Comparison of ENCODE assay signal across 1 cellular context in genomic region chr14:53663709-53664108, GRCh38.
TF ChIP-seq lines count a peak whose summit lies in the region.

No MANE protein-coding gene starts in this region.

TF ChIP-seq in HepG2, 621 proteins besides CTCF, POLR2A, EP300 and RAD21 (continued from another document and continues in another):
- TF ChIP-seq, protein P1, sequence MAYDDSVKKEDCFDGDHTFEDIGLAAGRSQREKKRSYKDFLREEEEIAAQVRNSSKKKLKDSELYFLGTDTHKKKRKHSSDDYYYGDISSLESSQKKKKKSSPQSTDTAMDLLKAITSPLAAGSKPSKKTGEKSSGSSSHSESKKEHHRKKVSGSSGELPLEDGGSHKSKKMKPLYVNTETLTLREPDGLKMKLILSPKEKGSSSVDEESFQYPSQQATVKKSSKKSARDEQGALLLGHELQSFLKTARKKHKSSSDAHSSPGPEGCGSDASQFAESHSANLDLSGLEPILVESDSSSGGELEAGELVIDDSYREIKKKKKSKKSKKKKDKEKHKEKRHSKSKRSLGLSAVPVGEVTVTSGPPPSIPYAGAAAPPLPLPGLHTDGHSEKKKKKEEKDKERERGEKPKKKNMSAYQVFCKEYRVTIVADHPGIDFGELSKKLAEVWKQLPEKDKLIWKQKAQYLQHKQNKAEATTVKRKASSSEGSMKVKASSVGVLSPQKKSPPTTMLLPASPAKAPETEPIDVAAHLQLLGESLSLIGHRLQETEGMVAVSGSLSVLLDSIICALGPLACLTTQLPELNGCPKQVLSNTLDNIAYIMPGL (CRISPR knock-in tag; IDR thresholded peaks at IDR 0.05; ENCODE audit: borderline replicate concordance in 1 of 2, low read depth in 1 of 2): peak; percentile 49 to 53; a peak in 1 of 4 replicates
- TF ChIP-seq RBAK (CRISPR knock-in tag; IDR thresholded peaks at IDR 0.05) (0 out of 2 replicates have a peak, but pooled peaks have one; percentile 55), STAG1 (CRISPR knock-in tag; IDR thresholded peaks at IDR 0.05) (peak; percentile 90), ZNF691 (CRISPR knock-in tag; IDR thresholded peaks at IDR 0.05; ENCODE audit: borderline replicate concordance, low read depth) (0 out of 2 replicates have a peak, but pooled peaks have one; percentile 41), ZFX (CRISPR knock-in tag; IDR thresholded peaks at IDR 0.05; ENCODE audit: low read depth) (0 out of 2 replicates have a peak, but pooled peaks have one; percentile 21), YY1 (IDR thresholded peaks at IDR 0.05; ENCODE audit: insufficient read depth, insufficient replicate concordance, low read depth, low read length) (no peak), NFE2 (CRISPR knock-in tag; IDR thresholded peaks at IDR 0.05) (no peak), SAP130 (CRISPR knock-in tag; IDR thresholded peaks at IDR 0.05; ENCODE audit: low read depth) (peak; percentile 47; the same call in 1 of the 2 replicates), FOSL2 (CRISPR knock-in tag; IDR thresholded peaks at IDR 0.05) (peak; percentile 43; the same call in 1 of the 2 replicates), KDM5B (CRISPR knock-in tag; IDR thresholded peaks at IDR 0.05; ENCODE audit: borderline replicate concordance) (no peak), TEAD2 (CRISPR knock-in tag; IDR thresholded peaks at IDR 0.05) (no peak), ZNF251 (CRISPR knock-in tag; IDR thresholded peaks at IDR 0.05) (no peak), MED13 (CRISPR knock-in tag; IDR thresholded peaks at IDR 0.05) (no peak), ZNF335 (CRISPR knock-in tag; IDR thresholded peaks at IDR 0.05) (no peak), ZSCAN9 (CRISPR knock-in tag; IDR thresholded peaks at IDR 0.05; ENCODE audit: borderline replicate concordance) (0 out of 2 replicates have a peak, but pooled peaks have one; percentile 28), ZNF12 (CRISPR knock-in tag; IDR thresholded peaks at IDR 0.05) (peak; percentile 58; the same call in 1 of the 2 replicates), ZNF615 (CRISPR knock-in tag; IDR thresholded peaks at IDR 0.05; ENCODE audit: borderline replicate concordance) (no peak), ZNF17 (CRISPR knock-in tag; IDR thresholded peaks at IDR 0.05) (no peak), ARID2 (CRISPR knock-in tag; IDR thresholded peaks at IDR 0.05; ENCODE audit: borderline replicate concordance) (no peak), CREB1 (IDR thresholded peaks at IDR 0.05) (no peak), CREB1 (CRISPR knock-in tag; IDR thresholded peaks at IDR 0.05) (no peak), TEAD3 (CRISPR knock-in tag; optimal IDR thresholded peaks at IDR 0.05; ENCODE audit: borderline replicate concordance) (peak; percentile 9), ZNF891 (CRISPR knock-in tag; IDR thresholded peaks at IDR 0.05) (no peak), ZNF567 (CRISPR knock-in tag; IDR thresholded peaks at IDR 0.05; ENCODE audit: borderline replicate concordance) (no peak), ATF1 (CRISPR knock-in tag; IDR thresholded peaks at IDR 0.05) (no peak), ARID5B (CRISPR knock-in tag; IDR thresholded peaks at IDR 0.05) (peak; percentile 16; the same call in 1 of the 2 replicates), ZNF34 (CRISPR knock-in tag; IDR thresholded peaks at IDR 0.05; ENCODE audit: borderline replicate concordance) (no peak), ELF3 (CRISPR knock-in tag; IDR thresholded peaks at IDR 0.05) (no peak), MED1 (CRISPR knock-in tag; IDR thresholded peaks at IDR 0.05) (peak; percentile 45; the same call in 1 of the 2 replicates), ETV5 (CRISPR knock-in tag; IDR thresholded peaks at IDR 0.05; ENCODE audit: borderline replicate concordance) (no peak)
- TF ChIP-seq, protein P2, sequence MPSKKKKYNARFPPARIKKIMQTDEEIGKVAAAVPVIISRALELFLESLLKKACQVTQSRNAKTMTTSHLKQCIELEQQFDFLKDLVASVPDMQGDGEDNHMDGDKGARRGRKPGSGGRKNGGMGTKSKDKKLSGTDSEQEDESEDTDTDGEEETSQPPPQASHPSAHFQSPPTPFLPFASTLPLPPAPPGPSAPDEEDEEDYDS (CRISPR knock-in tag; IDR thresholded peaks at IDR 0.05): peak; percentile 30; the same call in 1 of the 2 replicates
- TF ChIP-seq, protein P3, sequence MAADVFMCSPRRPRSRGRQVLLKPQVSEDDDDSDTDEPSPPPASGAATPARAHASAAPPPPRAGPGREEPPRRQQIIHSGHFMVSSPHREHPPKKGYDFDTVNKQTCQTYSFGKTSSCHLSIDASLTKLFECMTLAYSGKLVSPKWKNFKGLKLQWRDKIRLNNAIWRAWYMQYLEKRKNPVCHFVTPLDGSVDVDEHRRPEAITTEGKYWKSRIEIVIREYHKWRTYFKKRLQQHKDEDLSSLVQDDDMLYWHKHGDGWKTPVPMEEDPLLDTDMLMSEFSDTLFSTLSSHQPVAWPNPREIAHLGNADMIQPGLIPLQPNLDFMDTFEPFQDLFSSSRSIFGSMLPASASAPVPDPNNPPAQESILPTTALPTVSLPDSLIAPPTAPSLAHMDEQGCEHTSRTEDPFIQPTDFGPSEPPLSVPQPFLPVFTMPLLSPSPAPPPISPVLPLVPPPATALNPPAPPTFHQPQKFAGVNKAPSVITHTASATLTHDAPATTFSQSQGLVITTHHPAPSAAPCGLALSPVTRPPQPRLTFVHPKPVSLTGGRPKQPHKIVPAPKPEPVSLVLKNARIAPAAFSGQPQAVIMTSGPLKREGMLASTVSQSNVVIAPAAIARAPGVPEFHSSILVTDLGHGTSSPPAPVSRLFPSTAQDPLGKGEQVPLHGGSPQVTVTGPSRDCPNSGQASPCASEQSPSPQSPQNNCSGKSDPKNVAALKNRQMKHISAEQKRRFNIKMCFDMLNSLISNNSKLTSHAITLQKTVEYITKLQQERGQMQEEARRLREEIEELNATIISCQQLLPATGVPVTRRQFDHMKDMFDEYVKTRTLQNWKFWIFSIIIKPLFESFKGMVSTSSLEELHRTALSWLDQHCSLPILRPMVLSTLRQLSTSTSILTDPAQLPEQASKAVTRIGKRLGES (CRISPR knock-in tag; IDR thresholded peaks at IDR 0.05; ENCODE audit: borderline replicate concordance): peak; percentile 25; the same call in 1 of the 2 replicates
- TF ChIP-seq, protein P4, sequence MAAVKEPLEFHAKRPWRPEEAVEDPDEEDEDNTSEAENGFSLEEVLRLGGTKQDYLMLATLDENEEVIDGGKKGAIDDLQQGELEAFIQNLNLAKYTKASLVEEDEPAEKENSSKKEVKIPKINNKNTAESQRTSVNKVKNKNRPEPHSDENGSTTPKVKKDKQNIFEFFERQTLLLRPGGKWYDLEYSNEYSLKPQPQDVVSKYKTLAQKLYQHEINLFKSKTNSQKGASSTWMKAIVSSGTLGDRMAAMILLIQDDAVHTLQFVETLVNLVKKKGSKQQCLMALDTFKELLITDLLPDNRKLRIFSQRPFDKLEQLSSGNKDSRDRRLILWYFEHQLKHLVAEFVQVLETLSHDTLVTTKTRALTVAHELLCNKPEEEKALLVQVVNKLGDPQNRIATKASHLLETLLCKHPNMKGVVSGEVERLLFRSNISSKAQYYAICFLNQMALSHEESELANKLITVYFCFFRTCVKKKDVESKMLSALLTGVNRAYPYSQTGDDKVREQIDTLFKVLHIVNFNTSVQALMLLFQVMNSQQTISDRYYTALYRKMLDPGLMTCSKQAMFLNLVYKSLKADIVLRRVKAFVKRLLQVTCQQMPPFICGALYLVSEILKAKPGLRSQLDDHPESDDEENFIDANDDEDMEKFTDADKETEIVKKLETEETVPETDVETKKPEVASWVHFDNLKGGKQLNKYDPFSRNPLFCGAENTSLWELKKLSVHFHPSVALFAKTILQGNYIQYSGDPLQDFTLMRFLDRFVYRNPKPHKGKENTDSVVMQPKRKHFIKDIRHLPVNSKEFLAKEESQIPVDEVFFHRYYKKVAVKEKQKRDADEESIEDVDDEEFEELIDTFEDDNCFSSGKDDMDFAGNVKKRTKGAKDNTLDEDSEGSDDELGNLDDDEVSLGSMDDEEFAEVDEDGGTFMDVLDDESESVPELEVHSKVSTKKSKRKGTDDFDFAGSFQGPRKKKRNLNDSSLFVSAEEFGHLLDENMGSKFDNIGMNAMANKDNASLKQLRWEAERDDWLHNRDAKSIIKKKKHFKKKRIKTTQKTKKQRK (IDR thresholded peaks at IDR 0.05; ENCODE audit: low read length): no peak
- TF ChIP-seq, protein P5, sequence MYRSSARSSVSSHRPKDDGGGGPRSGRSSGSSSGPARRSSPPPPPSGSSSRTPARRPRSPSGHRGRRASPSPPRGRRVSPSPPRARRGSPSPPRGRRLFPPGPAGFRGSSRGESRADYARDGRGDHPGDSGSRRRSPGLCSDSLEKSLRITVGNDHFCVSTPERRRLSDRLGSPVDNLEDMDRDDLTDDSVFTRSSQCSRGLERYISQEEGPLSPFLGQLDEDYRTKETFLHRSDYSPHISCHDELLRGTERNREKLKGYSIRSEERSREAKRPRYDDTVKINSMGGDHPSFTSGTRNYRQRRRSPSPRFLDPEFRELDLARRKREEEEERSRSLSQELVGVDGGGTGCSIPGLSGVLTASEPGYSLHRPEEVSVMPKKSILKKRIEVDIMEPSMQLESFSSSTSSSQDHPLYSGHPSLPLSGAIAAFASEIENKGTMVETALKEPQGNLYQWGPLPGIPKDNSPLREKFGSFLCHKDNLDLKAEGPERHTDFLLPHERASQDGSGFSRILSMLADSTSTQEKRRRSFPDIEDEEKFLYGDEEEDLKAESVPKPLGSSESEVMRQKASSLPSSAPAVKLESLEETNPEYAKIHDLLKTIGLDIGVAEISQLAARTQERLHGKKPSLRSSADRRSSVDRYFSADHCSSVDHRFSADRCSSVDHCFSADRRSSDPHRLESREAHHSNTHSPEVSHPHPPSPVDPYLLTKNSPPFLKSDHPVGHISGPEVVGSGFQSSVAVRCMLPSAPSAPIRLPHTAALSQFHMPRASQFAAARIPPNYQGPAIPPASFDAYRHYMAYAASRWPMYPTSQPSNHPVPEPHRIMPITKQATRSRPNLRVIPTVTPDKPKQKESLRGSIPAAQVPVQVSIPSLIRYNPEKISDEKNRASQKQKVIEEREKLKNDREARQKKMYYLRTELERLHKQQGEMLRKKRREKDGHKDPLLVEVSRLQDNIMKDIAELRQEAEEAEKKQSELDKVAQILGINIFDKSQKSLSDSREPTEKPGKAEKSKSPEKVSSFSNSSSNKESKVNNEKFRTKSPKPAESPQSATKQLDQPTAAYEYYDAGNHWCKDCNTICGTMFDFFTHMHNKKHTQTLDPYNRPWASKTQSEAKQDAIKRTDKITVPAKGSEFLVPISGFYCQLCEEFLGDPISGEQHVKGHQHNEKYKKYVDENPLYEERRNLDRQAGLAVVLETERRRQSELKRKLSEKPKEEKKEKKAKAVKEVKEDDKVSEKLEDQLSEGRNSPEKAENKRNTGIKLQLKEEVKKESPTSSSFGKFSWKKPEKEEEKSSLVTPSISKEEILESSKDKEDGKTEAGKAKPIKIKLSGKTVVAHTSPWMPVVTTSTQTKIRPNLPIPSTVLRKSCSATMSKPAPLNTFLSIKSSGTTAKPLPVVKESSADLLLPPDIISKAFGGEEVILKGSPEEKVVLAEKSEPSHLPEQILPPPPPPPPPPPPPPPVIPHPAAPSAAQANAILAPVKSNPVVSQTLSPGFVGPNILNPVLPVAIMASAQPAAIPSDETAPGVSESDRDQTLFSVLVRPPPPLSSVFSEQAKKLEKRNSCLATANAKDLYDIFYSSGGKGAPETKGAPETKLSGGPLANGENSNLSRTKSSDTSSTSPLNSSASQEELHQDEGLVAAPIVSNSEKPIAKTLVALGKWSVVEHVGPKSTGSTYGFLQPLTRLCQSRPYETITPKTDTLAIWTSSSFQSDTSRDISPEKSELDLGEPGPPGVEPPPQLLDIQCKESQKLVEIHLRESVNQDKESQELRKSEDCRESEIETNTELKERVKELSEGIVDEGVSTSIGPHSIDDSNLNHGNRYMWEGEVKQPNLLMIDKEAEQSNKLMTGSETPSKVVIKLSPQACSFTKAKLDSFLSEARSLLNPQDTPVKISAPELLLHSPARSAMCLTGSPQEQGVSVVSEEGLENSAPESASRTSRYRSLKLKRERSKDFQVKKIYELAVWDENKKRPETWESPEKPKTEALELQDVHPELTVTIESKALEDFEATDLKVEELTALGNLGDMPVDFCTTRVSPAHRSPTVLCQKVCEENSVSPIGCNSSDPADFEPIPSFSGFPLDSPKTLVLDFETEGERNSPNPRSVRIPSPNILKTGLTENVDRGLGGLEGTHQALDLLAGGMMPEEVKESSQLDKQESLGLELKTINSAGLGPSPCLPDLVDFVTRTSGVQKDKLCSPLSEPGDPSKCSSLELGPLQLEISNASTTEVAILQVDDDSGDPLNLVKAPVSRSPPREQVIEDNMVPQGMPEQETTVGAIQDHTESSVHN (CRISPR knock-in tag; IDR thresholded peaks at IDR 0.05): no peak
